Comparison of ENCODE assay signal across 15 cellular contexts in genomic region chr7:19079066-19079465, GRCh38. TPM values are rescaled to one million over a fixed set of nuclear protein-coding genes. Genes with fewer than 3 reads are reported as not detected.
DNase-seq lines count a peak whose midpoint lies in the region; ATAC-seq and TF ChIP-seq lines count a peak whose summit lies in the region.
"Had no signal": no experiment of that assay in that cellular context is flagged by ENCODE, and none has a peak within 500 bp of the region (broad histone marks: within the 10 kb centered on the region; RNA-seq: fewer than 3 reads in every experiment).

No MANE protein-coding gene starts in this region.

- H2BK12ac ChIP-seq in trophoblast cell (ENCODE audit: low read length) = no peak overlapping the region

- no peak overlapping the region for H3K18ac ChIP-seq in trophoblast cell (ENCODE audit: low read length)

- peaks cover 16% of the 10 kb centered on the region for H3K4me1 Mint-ChIP-seq in GM23338

- H3K79me1 ChIP-seq in trophoblast cell (ENCODE audit: low read length) = peaks cover 3% of the 10 kb centered on the region

- TF ChIP-seq CTCF in GM23338 (conservative IDR thresholded peaks at IDR 0.05; ENCODE audit: low read depth in 2 of 2) (no peak), GM20000 (IDR thresholded peaks at IDR 0.05; ENCODE audit: extremely low read depth, missing control alignments) (no peak)

- no peaks in the 10 kb centered on the region for H3K9me3 Mint-ChIP-seq in GM23338

- H3K36me3 Mint-ChIP-seq in GM23338 (ENCODE audit: low read depth) = no peaks in the 10 kb centered on the region
- H3K36me3 Mint-ChIP-seq: CD8-positive, alpha-beta T cell had no signal

- no peak overlapping the region for H3K14ac ChIP-seq in trophoblast cell (ENCODE audit: low read length)

- no peaks in the 10 kb centered on the region for H3K36me3 ChIP-seq in GM23338 (ENCODE audit: insufficient read depth)
- no peaks in the 10 kb centered on the region for H3K36me3 ChIP-seq in trophoblast cell (ENCODE audit: control insufficient read depth in 1 of 2, insufficient read depth in 2 of 2, low read length in 2 of 2)

- ATAC-seq in GM23338 (no peak), GM21825 (IDR thresholded peaks at IDR 0.05; ENCODE audit: unreplicated experiment) (no peak), GM18858 (IDR thresholded peaks at IDR 0.05; ENCODE audit: unreplicated experiment) (no peak)
- ATAC-seq: CD8-positive, alpha-beta T cell; Right ventricle myocardium inferior had no signal

- H4K20me1 ChIP-seq in GM23338 (replicated peaks; ENCODE audit: insufficient read depth) = no peaks in the 10 kb centered on the region

- H3K9me3 ChIP-seq in trophoblast cell (ENCODE audit: insufficient read depth, low read depth, low read length) = no peaks in the 10 kb centered on the region

- no peak for DNase-seq in GM23338 (ENCODE audit: low spot score)
- DNase-seq in RPMI7951 (ENCODE audit: low read depth) = peak; percentile 71
- peak; percentile 25 for DNase-seq in epidermal melanocyte (ENCODE audit: insufficient read length, low spot score)
- DNase-seq in trophoblast cell = peak; percentile 12 to 70
- no peak for DNase-seq in stimulated activated naive CD4-positive, alpha-beta T cell (lab: John Stamatoyannopoulos, UW)
- DNase-seq in GM20000 (ENCODE audit: low spot score) = no peak
- DNase-seq: aorta; CD8-positive, alpha-beta T cell; MV-4-11; NCI-H510A; stimulated activated CD4-positive, alpha-beta T cell treated with anti-CD3 and anti-CD28 coated beads, Interleukin-4, amount 100 ng/mL, for 24 hours had no signal

- H3K27ac ChIP-seq in GM23338 (ENCODE audit: low read depth) = no peak overlapping the region
- no peak overlapping the region for H3K27ac ChIP-seq in trophoblast cell (ENCODE audit: low read depth, low read length)

- WGBS in trophoblast cell (ENCODE audit: extremely low coverage, insufficient coverage, insufficient read length) = no CpG with 5 or more reads among the region's 4 CpGs

- peak overlapping the region; percentile 70; the same call in 1 of the 2 replicates for H3K27ac Mint-ChIP-seq in GM23338
- H3K27ac Mint-ChIP-seq: CD8-positive, alpha-beta T cell; stimulated activated naive CD8-positive, alpha-beta T cell treated with anti-CD3 and anti-CD28 coated beads, Interleukin-15, Interleukin-2, amounts not matched to agents 100 ng/mL and 50 ng/mL, for 24 hours had no signal

- no peak overlapping the region for H4K91ac ChIP-seq in trophoblast cell (ENCODE audit: low read depth, low read length)

- H2BK120ac ChIP-seq in trophoblast cell (ENCODE audit: insufficient read depth, low read length, poor library complexity) = peak overlapping the region; percentile 51

- H3K23ac ChIP-seq in trophoblast cell (ENCODE audit: low read length) = no peak overlapping the region

- peaks cover 3% of the 10 kb centered on the region for H3K27me3 Mint-ChIP-seq in GM23338 (ENCODE audit: insufficient read depth, low read depth, poor library complexity)
- H3K27me3 Mint-ChIP-seq: stimulated activated naive CD8-positive, alpha-beta T cell treated with anti-CD3 and anti-CD28 coated beads, Interleukin-15, Interleukin-2, amounts not matched to agents 100 ng/mL and 50 ng/mL, for 24 hours had no signal

- no peaks in the 10 kb centered on the region for H3K9me2 ChIP-seq in GM23338 (ENCODE audit: insufficient read depth)

- H3K79me2 ChIP-seq in GM23338 (replicated peaks; ENCODE audit: insufficient read depth) (no peaks in the 10 kb centered on the region), trophoblast cell (ENCODE audit: control insufficient read depth, insufficient read depth, low read length, poor library complexity) (no peaks in the 10 kb centered on the region)

- no peaks in the 10 kb centered on the region for H3K4me1 ChIP-seq in GM23338 (ENCODE audit: insufficient read depth)
- H3K4me1 ChIP-seq in trophoblast cell (ENCODE audit: control insufficient read depth in 1 of 2, insufficient read depth in 2 of 2, low read length in 2 of 2) = peaks cover 0 to 9% of the 10 kb centered on the region in 2 experiments

- no peak overlapping the region for H3K4me3 ChIP-seq in GM23338
- H3K4me3 ChIP-seq in trophoblast cell (ENCODE audit: low read depth, low read length) = no peak overlapping the region

- no peak overlapping the region for H4K12ac ChIP-seq in trophoblast cell (ENCODE audit: low read depth, low read length)

- no peak overlapping the region for H3K4me2 ChIP-seq in GM23338
- H3K4me2 ChIP-seq in trophoblast cell (ENCODE audit: low read length) = peak overlapping the region; percentile 3

- H3K27me3 ChIP-seq in GM23338 (ENCODE audit: insufficient read depth) (no peaks in the 10 kb centered on the region), trophoblast cell (ENCODE audit: insufficient read depth, low read length) (no peaks in the 10 kb centered on the region)

- H2AK5ac ChIP-seq in trophoblast cell (ENCODE audit: low read length) = no peak overlapping the region

- H2AFZ ChIP-seq in GM23338 (peak overlapping the region; percentile 13; the same call in 1 of the 2 replicates), trophoblast cell (ENCODE audit: insufficient read depth, low read length, poor library complexity) (no peak overlapping the region)

- H2BK5ac ChIP-seq in trophoblast cell (ENCODE audit: low read depth, low read length, poor library complexity) = peak overlapping the region; percentile 57

- no peak overlapping the region for H4K8ac ChIP-seq in trophoblast cell (ENCODE audit: low read depth, low read length)

- no peak overlapping the region for H3K4me3 Mint-ChIP-seq in GM23338
- H3K4me3 Mint-ChIP-seq: CD8-positive, alpha-beta T cell; stimulated activated naive CD8-positive, alpha-beta T cell treated with anti-CD3 and anti-CD28 coated beads, Interleukin-15, Interleukin-2, amounts not matched to agents 100 ng/mL and 50 ng/mL, for 24 hours had no signal

- H3K9ac ChIP-seq in trophoblast cell (ENCODE audit: low read length) = no peak overlapping the region

- H3F3A ChIP-seq in GM23338 (replicated peaks; ENCODE audit: low read depth) = no peaks in the 10 kb centered on the region

- no peak overlapping the region for H3K4ac ChIP-seq in trophoblast cell (ENCODE audit: low read depth, low read length)

TF ChIP-seq in GM23338, 12 proteins besides CTCF, POLR2A, EP300 and RAD21 (continues in another document):
- TF ChIP-seq ETS1 (IDR thresholded peaks at IDR 0.05) (no peak), ZNF331 (CRISPR knock-in tag; IDR thresholded peaks at IDR 0.05; ENCODE audit: low read depth) (no peak), EZH2 (IDR thresholded peaks at IDR 0.05; ENCODE audit: low read depth, unreplicated experiment) (no peak), NANOG (IDR thresholded peaks at IDR 0.05; ENCODE audit: borderline replicate concordance) (no peak), ZNF114 (CRISPR knock-in tag; IDR thresholded peaks at IDR 0.05) (no peak), JUNB (IDR thresholded peaks at IDR 0.05; ENCODE audit: unreplicated experiment) (no peak)

RNA-seq across cellular contexts. Expression of gene TWIST1, which starts 38.4 kb away (rescaled TPM):
- 0.12 and 0.24 TPM in 2 replicates for total RNA-seq in GM23338 (2014; rRNA removed; shearing (Covaris generic))
- 0.24 and 0.35 TPM in 2 replicates for polyA plus RNA-seq in GM23338 (2016; fragmentation: Nextera tagmentation; extraction: Ambion mirVana)
- total RNA-seq in RPMI7951 (2014; rRNA removed; shearing (Covaris generic)) = 32.0 and 36.8 TPM in 2 replicates
- 4.8 and 5.1 TPM in 2 replicates for polyA plus RNA-seq in trophoblast cell (2013)
- total RNA-seq: CD8-positive, alpha-beta T cell had no signal

Comparison
In these comparisons a context has a peak if more than half of its experiments do, and no peak if none do; other contexts are left out.
1. DNase-seq: peak in RPMI7951 (single experiment), epidermal melanocyte (single experiment) and trophoblast cell (2 of 2); none in GM23338 (single experiment), stimulated activated naive CD4-positive, alpha-beta T cell (0 of 6) and GM20000 (single experiment).
2. RNA of gene TWIST1, which starts 38.4 kb away (total RNA-seq): 32.0 to 36.8 TPM in RPMI7951; 0.12 to 0.24 TPM in GM23338; every median in the first group is over 10 times any median in the second.